Comparison of ENCODE assay signal across 8 cellular contexts in genomic region chr21:39182016-39182415, GRCh38. TPM values are rescaled to one million over a fixed set of nuclear protein-coding genes. Genes with fewer than 3 reads are reported as not detected.
A peak's percentile ranks its signal among the peaks of the same experiment; 100 is the strongest.
DNase-seq lines count a peak whose midpoint lies in the region; ATAC-seq and TF ChIP-seq lines count a peak whose summit lies in the region.

No MANE protein-coding gene starts in this region.

- H3K9me3 ChIP-seq in WERI-Rb-1 (ENCODE audit: severe bottlenecking), result no peaks in the 10 kb centered on the region

- peak overlapping the region; percentile 93 for H3K27ac Mint-ChIP-seq in glutamatergic neuron (ENCODE audit: unreplicated experiment)
- peak overlapping the region; percentile 88 for H3K27ac Mint-ChIP-seq in stimulated activated memory B cell treated with anti-CD40 and anti-IgM and Interleukin-4, amounts not matched to agents 10 μg/mL and 1 μg/mL and 100 μg/mL, for 72 hours

- H3K27me3 Mint-ChIP-seq in glutamatergic neuron (ENCODE audit: unreplicated experiment), result peaks cover 7% of the 10 kb centered on the region
- H3K27me3 Mint-ChIP-seq in stimulated activated memory B cell treated with anti-CD40 and anti-IgM and Interleukin-4, amounts not matched to agents 10 μg/mL and 1 μg/mL and 100 μg/mL, for 72 hours, result no peaks in the 10 kb centered on the region

- no peak for ATAC-seq in stimulated activated memory B cell treated with anti-CD40 and anti-IgM and Interleukin-4, amounts not matched to agents 10 μg/mL and 1 μg/mL and 100 μg/mL, for 72 hours
- ATAC-seq in GM21717 (IDR thresholded peaks at IDR 0.05; ENCODE audit: unreplicated experiment) (no peak), HG03565 (IDR thresholded peaks at IDR 0.05; ENCODE audit: unreplicated experiment) (no peak)

- peaks cover 15% of the 10 kb centered on the region for H3K4me1 Mint-ChIP-seq in glutamatergic neuron (ENCODE audit: low read depth, unreplicated experiment)
- peaks cover 39% of the 10 kb centered on the region for H3K4me1 Mint-ChIP-seq in stimulated activated memory B cell treated with anti-CD40 and anti-IgM and Interleukin-4, amounts not matched to agents 10 μg/mL and 1 μg/mL and 100 μg/mL, for 72 hours

- no peaks in the 10 kb centered on the region for H3K27me3 ChIP-seq in WERI-Rb-1 (ENCODE audit: insufficient read depth, low read depth, severe bottlenecking)

- peak; percentile 32 for DNase-seq in NCI-H82 (lab: John Stamatoyannopoulos, UW)
- no peak for DNase-seq in NCI-H82 treated with DMSO at 0.1 percent for 48 hours (lab: John Stamatoyannopoulos, UW; ENCODE audit: unreplicated experiment)
- DNase-seq in WERI-Rb-1, result no peak
- DNase-seq in glutamatergic neuron, result no peak
- DNase-seq in AG08395 (ENCODE audit: low spot score), result no peak

- no peaks in the 10 kb centered on the region for H3K36me3 Mint-ChIP-seq in glutamatergic neuron (ENCODE audit: unreplicated experiment)
- no peaks in the 10 kb centered on the region for H3K36me3 Mint-ChIP-seq in stimulated activated memory B cell treated with anti-CD40 and anti-IgM and Interleukin-4, amounts not matched to agents 10 μg/mL and 1 μg/mL and 100 μg/mL, for 72 hours

- H3K36me3 ChIP-seq in WERI-Rb-1, result peaks cover 37% of the 10 kb centered on the region

- H3K4me3 Mint-ChIP-seq in glutamatergic neuron (ENCODE audit: unreplicated experiment), result peak overlapping the region; percentile 96
- H3K4me3 Mint-ChIP-seq in stimulated activated memory B cell treated with anti-CD40 and anti-IgM and Interleukin-4, amounts not matched to agents 10 μg/mL and 1 μg/mL and 100 μg/mL, for 72 hours, result peak overlapping the region; percentile 90

- no peak overlapping the region for H3K27ac ChIP-seq in WERI-Rb-1

- peaks cover 10% of the 10 kb centered on the region for H3K9me3 Mint-ChIP-seq in glutamatergic neuron (ENCODE audit: unreplicated experiment)
- no peaks in the 10 kb centered on the region for H3K9me3 Mint-ChIP-seq in stimulated activated memory B cell treated with anti-CD40 and anti-IgM and Interleukin-4, amounts not matched to agents 10 μg/mL and 1 μg/mL and 100 μg/mL, for 72 hours

- peak overlapping the region; percentile 63 for H3K4me3 ChIP-seq in WERI-Rb-1 (ENCODE audit: low read depth, low read length)

- no peak for TF ChIP-seq CTCF in WERI-Rb-1 (IDR thresholded peaks at IDR 0.05; ENCODE audit: low read depth, low read length)
- TF ChIP-seq CTCF in glutamatergic neuron (IDR thresholded peaks at IDR 0.05; ENCODE audit: partially characterized antibody, unreplicated experiment), result no peak

RNA-seq across cellular contexts. Expression of gene PSMG1, which starts 1.2 kb away (rescaled TPM):
- total RNA-seq in glutamatergic neuron (ENCODE audit: unreplicated experiment), result 28.7 TPM
